Comparison of ENCODE assay signal across 8 cellular contexts in the genomic region with DNA sequence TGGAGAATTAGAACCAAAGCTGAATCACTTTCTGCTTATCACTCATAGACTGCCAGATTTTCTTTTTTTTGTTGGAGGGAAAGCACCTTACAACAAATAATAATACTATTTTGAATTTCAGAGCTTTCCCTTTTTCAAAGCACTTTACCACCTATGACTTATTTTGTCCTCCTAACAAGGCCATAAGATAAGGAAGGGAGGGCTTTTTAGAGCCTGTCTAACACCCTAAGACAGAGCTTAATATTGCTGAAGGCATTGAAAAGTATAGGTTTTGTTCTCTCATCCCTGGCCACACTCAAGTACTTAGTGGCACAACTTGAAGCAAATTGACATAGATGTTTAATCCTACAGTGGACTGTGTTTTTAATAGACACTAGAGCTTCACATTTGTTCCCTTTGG.
DNase-seq lines count a peak whose midpoint lies in the region; ATAC-seq and TF ChIP-seq lines count a peak whose summit lies in the region.
"Not testable (repeated sequence)": the region's sequence is repeated elsewhere in the genome, so short reads cannot be mapped to it uniquely, and the experiment has no call there.

No MANE protein-coding gene starts in this region.

- H3K36me3 Mint-ChIP-seq in CD8-positive, alpha-beta T cell; effector memory CD8-positive, alpha-beta T cell (ENCODE audit: insufficient read depth): not testable (repeated sequence)
- H3K36me3 Mint-ChIP-seq in activated T-cell treated with anti-CD3 and anti-CD28 coated beads, Interleukin-2, amount 50 U/mL, for 4 hours (ENCODE audit: insufficient read depth), result peaks cover 19% of the 10 kb centered on the region
- H3K36me3 Mint-ChIP-seq in activated naive CD4-positive, alpha-beta T cell treated with anti-CD3 and anti-CD28 coated beads, Interleukin-2, amount 10 ng/mL, durations not matched to agents 7 days and 5 days, result peaks cover 12% of the 10 kb centered on the region

- not testable (repeated sequence) for H3K4me2 ChIP-seq in Karpas-422 (ENCODE audit: low read depth, low read length, poor library complexity, severe bottlenecking)

- H3K9ac ChIP-seq in Karpas-422 (ENCODE audit: low read length), result not testable (repeated sequence)

- H3K9me3 ChIP-seq in CD8-positive, alpha-beta T cell (ENCODE audit: low read length); Karpas-422 (ENCODE audit: low read length); spleen: not testable (repeated sequence)

- H3K27ac ChIP-seq in CD8-positive, alpha-beta T cell (ENCODE audit: low read depth, low read length); Karpas-422 (ENCODE audit: low read length): not testable (repeated sequence)
- peak overlapping the region in 5 of 8 donors; percentile 43 to 92 (median 71) for H3K27ac ChIP-seq in spleen

- POLR2A ChIA-PET in CD8-positive, alpha-beta T cell (lab: Charles Lee), result not testable (repeated sequence)

- H3K79me2 ChIP-seq in Karpas-422 (ENCODE audit: low read length), result peaks cover 18% of the 10 kb centered on the region

- H3K9me2 ChIP-seq in Karpas-422 (replicated peaks; ENCODE audit: insufficient read depth, low read length), result not testable (repeated sequence)

- not testable (repeated sequence) for TF ChIP-seq POLR2A in spleen (IDR thresholded peaks at IDR 0.05)

- not testable (repeated sequence) for TF ChIP-seq CTCF in CD8-positive, alpha-beta T cell (IDR thresholded peaks at IDR 0.05); spleen (IDR thresholded peaks at IDR 0.05 in 8 of 11, conservative IDR thresholded peaks at IDR 0.05 in 3 of 11)

- H2AFZ ChIP-seq in Karpas-422 (ENCODE audit: low read length), result not testable (repeated sequence)

- not testable (repeated sequence) for H3K27me3 Mint-ChIP-seq in CD8-positive, alpha-beta T cell (ENCODE audit: low read depth); activated T-cell treated with anti-CD3 and anti-CD28 coated beads, Interleukin-2, amount 50 U/mL, for 4 hours (ENCODE audit: low read depth); activated naive CD4-positive, alpha-beta T cell treated with anti-CD3 and anti-CD28 coated beads, Interleukin-2, amount 10 ng/mL, durations not matched to agents 7 days and 5 days; effector memory CD8-positive, alpha-beta T cell; stimulated activated naive CD8-positive, alpha-beta T cell treated with anti-CD3 and anti-CD28 coated beads, Interleukin-15, amount 100 ng/mL, for 72 hours

- CTCF ChIA-PET in CD8-positive, alpha-beta T cell (lab: Charles Lee); activated naive CD4-positive, alpha-beta T cell treated with anti-CD3 and anti-CD28 coated beads, Interleukin-2, amount 10 ng/mL, durations not matched to agents 7 days and 5 days (lab: Charles Lee): not testable (repeated sequence)

- H3K4me3 Mint-ChIP-seq in CD8-positive, alpha-beta T cell; activated naive CD4-positive, alpha-beta T cell treated with anti-CD3 and anti-CD28 coated beads, Interleukin-2, amount 10 ng/mL, durations not matched to agents 7 days and 5 days; effector memory CD8-positive, alpha-beta T cell: not testable (repeated sequence)
- H3K4me3 Mint-ChIP-seq in activated T-cell treated with anti-CD3 and anti-CD28 coated beads, Interleukin-2, amount 50 U/mL, for 4 hours, result peak overlapping the region; percentile 33
- peak overlapping the region in 1 of 2 donors; percentile 35 for H3K4me3 Mint-ChIP-seq in stimulated activated naive CD8-positive, alpha-beta T cell treated with anti-CD3 and anti-CD28 coated beads, Interleukin-15, amount 100 ng/mL, for 72 hours

- H3K4me1 ChIP-seq in CD8-positive, alpha-beta T cell (ENCODE audit: insufficient read depth, low read length), result not testable (repeated sequence)
- H3K4me1 ChIP-seq in Karpas-422 (ENCODE audit: low read length), result peaks cover 12% of the 10 kb centered on the region
- H3K4me1 ChIP-seq in spleen, result peaks cover 0 to 11% (median 0%) of the 10 kb centered on the region in 6 donors

- not testable (repeated sequence) for H3K4me1 Mint-ChIP-seq in CD8-positive, alpha-beta T cell (ENCODE audit: low read depth); effector memory CD8-positive, alpha-beta T cell (ENCODE audit: low read depth in 2 of 2)
- H3K4me1 Mint-ChIP-seq in activated T-cell treated with anti-CD3 and anti-CD28 coated beads, Interleukin-2, amount 50 U/mL, for 4 hours (ENCODE audit: low read depth), result peaks cover 41% of the 10 kb centered on the region
- peaks cover 37% of the 10 kb centered on the region for H3K4me1 Mint-ChIP-seq in activated naive CD4-positive, alpha-beta T cell treated with anti-CD3 and anti-CD28 coated beads, Interleukin-2, amount 10 ng/mL, durations not matched to agents 7 days and 5 days
- peaks cover 21% of the 10 kb centered on the region for H3K4me1 Mint-ChIP-seq in stimulated activated naive CD8-positive, alpha-beta T cell treated with anti-CD3 and anti-CD28 coated beads, Interleukin-15, amount 100 ng/mL, for 72 hours

- intact Hi-C loops in CD8-positive, alpha-beta T cell (cut with DNase I, micrococcal nuclease); spleen (cut with DNase I; ENCODE audit: low total_unique reads): not testable (repeated sequence)

- H3K27me3 ChIP-seq in CD8-positive, alpha-beta T cell (ENCODE audit: insufficient read depth, low read length); Karpas-422 (ENCODE audit: low read length); spleen (replicated peaks in 1 of 7): not testable (repeated sequence)

- H3K9me3 Mint-ChIP-seq in CD8-positive, alpha-beta T cell; activated T-cell treated with anti-CD3 and anti-CD28 coated beads, Interleukin-2, amount 50 U/mL, for 4 hours; activated naive CD4-positive, alpha-beta T cell treated with anti-CD3 and anti-CD28 coated beads, Interleukin-2, amount 10 ng/mL, durations not matched to agents 7 days and 5 days; effector memory CD8-positive, alpha-beta T cell; stimulated activated naive CD8-positive, alpha-beta T cell treated with anti-CD3 and anti-CD28 coated beads, Interleukin-15, amount 100 ng/mL, for 72 hours: not testable (repeated sequence)

- not testable (repeated sequence) for H4K20me1 ChIP-seq in Karpas-422 (ENCODE audit: insufficient read depth, low read depth, low read length)

- DNase-seq in CD8-positive, alpha-beta T cell; activated T-cell treated with anti-CD3 and anti-CD28 coated beads, Interleukin-2, amount 50 U/mL, for 4 hours; activated naive CD4-positive, alpha-beta T cell treated with anti-CD3 and anti-CD28 coated beads, Interleukin-2, amount 10 ng/mL, durations not matched to agents 7 days and 5 days; effector memory CD8-positive, alpha-beta T cell; spleen; stimulated activated naive CD8-positive, alpha-beta T cell treated with anti-CD3 and anti-CD28 coated beads, Interleukin-15, amount 100 ng/mL, for 72 hours: not testable (repeated sequence)
- DNase-seq in Karpas-422, result peak; percentile 27

- not testable (repeated sequence) for H3K36me3 ChIP-seq in CD8-positive, alpha-beta T cell (ENCODE audit: insufficient read depth, low read length); Karpas-422 (ENCODE audit: insufficient read depth, low read length); spleen

- peak overlapping the region; percentile 83 for H3K27ac Mint-ChIP-seq in CD8-positive, alpha-beta T cell
- peak overlapping the region; percentile 88 for H3K27ac Mint-ChIP-seq in activated naive CD4-positive, alpha-beta T cell treated with anti-CD3 and anti-CD28 coated beads, Interleukin-2, amount 10 ng/mL, durations not matched to agents 7 days and 5 days
- H3K27ac Mint-ChIP-seq in effector memory CD8-positive, alpha-beta T cell, result peak overlapping the region; percentile 60 to 73
- H3K27ac Mint-ChIP-seq in stimulated activated naive CD8-positive, alpha-beta T cell treated with anti-CD3 and anti-CD28 coated beads, Interleukin-15, amount 100 ng/mL, for 72 hours, result peak overlapping the region; percentile 57 to 86

- peak; percentile 8 for ATAC-seq in CD8-positive, alpha-beta T cell
- ATAC-seq in activated CD4-positive, CD25-positive, alpha-beta regulatory T cell treated with anti-CD3 and anti-CD28 coated beads, Interleukin-2, amount 50 U/mL, for 24 hours, result peak; percentile 39 to 50
- peak; percentile 20 to 47 for ATAC-seq in activated T-cell treated with anti-CD3 and anti-CD28 coated beads, Interleukin-2, amount 50 U/mL, for 4 hours
- not testable (repeated sequence) for ATAC-seq in effector memory CD8-positive, alpha-beta T cell (replicated peaks)
- peak; percentile 73 for ATAC-seq in stimulated activated naive CD8-positive, alpha-beta T cell treated with anti-CD3 and anti-CD28 coated beads, Interleukin-15, amount 100 ng/mL, for 72 hours

- H3K4me3 ChIP-seq in CD8-positive, alpha-beta T cell (ENCODE audit: low read depth, low read length); Karpas-422 (ENCODE audit: low read length); spleen: not testable (repeated sequence)
